ENCODE assay signal across 10 cellular contexts in genomic region chr4:138845051-138845450, GRCh38.
"Had no signal": no experiment of that assay in that cellular context is flagged by ENCODE, and none has a peak within 500 bp of the region (broad histone marks: within the 10 kb centered on the region; RNA-seq: fewer than 3 reads in every experiment).

No MANE protein-coding gene starts in this region.

- H3K9me3 ChIP-seq: right lobe of liver, suprapubic skin had no signal

- H3K27ac ChIP-seq: right lobe of liver, suprapubic skin had no signal

- H3K27me3 ChIP-seq: right lobe of liver, suprapubic skin had no signal

- DNase-seq: activated CD4-positive, alpha-beta memory T cell treated with anti-CD3 and anti-CD28 coated beads for 36 hours; activated CD8-positive, alpha-beta memory T cell treated with anti-CD3 and anti-CD28 coated beads, Interleukin-2, amount 10 ng/mL, durations not matched to agents 7 days and 5 days; activated naive CD4-positive, alpha-beta T cell treated with anti-CD3 and anti-CD28 coated beads, Interleukin-2, amount 10 ng/mL, durations not matched to agents 7 days and 5 days; activated T-cell treated with anti-CD3 and anti-CD28 coated beads, Interleukin-2, amount 50 U/mL, for 1 hour; hypothalamus; kidney glomerular epithelial cell; midbrain; right lobe of liver; T-helper 9 cell had no signal

- H3K4me3 ChIP-seq: right lobe of liver, suprapubic skin had no signal

- H3K36me3 ChIP-seq: right lobe of liver, suprapubic skin had no signal

- H3K4me1 ChIP-seq: right lobe of liver, suprapubic skin had no signal
